ENCODE assay signal across 8 cellular contexts in genomic region chr22:27800250-27801131, GRCh38. TPM values are rescaled to one million over a fixed set of nuclear protein-coding genes. Genes with fewer than 3 reads are reported as not detected.
DNase-seq lines count a peak whose midpoint lies in the region; ATAC-seq and TF ChIP-seq lines count a peak whose summit lies in the region.

No MANE protein-coding gene starts in this region.

- no peak overlapping the region for H2BK15ac ChIP-seq in H9 (ENCODE audit: low read depth, low read length)

- no peak overlapping the region for H3K27ac ChIP-seq in H9 (ENCODE audit: insufficient read length, low read depth, low read length)
- H3K27ac ChIP-seq in hepatocyte = no peak overlapping the region
- H3K27ac ChIP-seq in skin epidermis = peak overlapping the region in 20 of 21 experiments; percentile 60 to 93 (median 84)

- H2BK5ac ChIP-seq in H9 (ENCODE audit: insufficient read length, low read length) = no peak overlapping the region

- no peak overlapping the region for H3K18ac ChIP-seq in H9 (ENCODE audit: insufficient read length, low read depth, low read length)

- H2AK5ac ChIP-seq in H9 (ENCODE audit: insufficient read length, low read length) = no peak overlapping the region

- peaks cover 88% of the 10 kb centered on the region for H3K27me3 Mint-ChIP-seq in H9 (ENCODE audit: low read depth)
- peaks cover 32% of the 10 kb centered on the region for H3K27me3 Mint-ChIP-seq in activated naive CD8-positive, alpha-beta T cell treated with anti-CD3 and anti-CD28 coated beads for 36 hours

- no peaks in the 10 kb centered on the region for H3K9me2 ChIP-seq in hepatocyte (replicated peaks; ENCODE audit: insufficient read depth)

- H3K4me1 Mint-ChIP-seq in H9 = peaks cover 42 to 51% of the 10 kb centered on the region in 2 experiments
- H3K4me1 Mint-ChIP-seq in activated naive CD8-positive, alpha-beta T cell treated with anti-CD3 and anti-CD28 coated beads for 36 hours = peaks cover 10% of the 10 kb centered on the region

- H3K9me3 ChIP-seq in H9 (ENCODE audit: control insufficient read depth, low read depth, low read length) (no peaks in the 10 kb centered on the region), hepatocyte (ENCODE audit: low read depth) (no peaks in the 10 kb centered on the region)

- DNase-seq in H9 (no peak), hepatocyte (ENCODE audit: low spot score) (no peak), NCI-H2107 (lab: John Stamatoyannopoulos, UW) (no peak), mucosa of gallbladder (ENCODE audit: low spot score) (no peak)
- DNase-seq in activated naive CD8-positive, alpha-beta T cell treated with anti-CD3 and anti-CD28 coated beads for 36 hours = no peak

- H3K56ac ChIP-seq in H9 (ENCODE audit: insufficient read length, low read depth, low read length) = no peak overlapping the region

- no peak overlapping the region for H4K8ac ChIP-seq in H9 (replicated peaks; ENCODE audit: insufficient read length, low read depth, low read length)

- no peak overlapping the region; a peak in 1 of 7 replicates for H3K27ac Mint-ChIP-seq in H9
- H3K27ac Mint-ChIP-seq in activated naive CD8-positive, alpha-beta T cell treated with anti-CD3 and anti-CD28 coated beads for 36 hours = no peak overlapping the region

- H4K20me1 ChIP-seq in H9 (ENCODE audit: control insufficient read depth, insufficient read depth, insufficient read length) (no peaks in the 10 kb centered on the region), hepatocyte (ENCODE audit: insufficient read depth, poor library complexity, severe bottlenecking) (no peaks in the 10 kb centered on the region)

- H3K27me3 ChIP-seq in H9 (ENCODE audit: insufficient read depth, low read length) (peaks cover 61% of the 10 kb centered on the region; the same call in 1 of the 2 replicates), hepatocyte (peaks cover 81% of the 10 kb centered on the region)

- H3K4ac ChIP-seq in H9 (ENCODE audit: low read depth, low read length) = no peak overlapping the region

- H3K4me1 ChIP-seq in H9 (ENCODE audit: insufficient read depth, low read length) (no peaks in the 10 kb centered on the region), hepatocyte (ENCODE audit: insufficient read depth) (peaks cover 38% of the 10 kb centered on the region)

- H3K9me3 Mint-ChIP-seq in H9 = no peaks in the 10 kb centered on the region; a peak in 2 of 5 replicates
- no peaks in the 10 kb centered on the region for H3K9me3 Mint-ChIP-seq in activated naive CD8-positive, alpha-beta T cell treated with anti-CD3 and anti-CD28 coated beads for 36 hours

- WGBS in H9 (ENCODE audit: extremely low coverage, insufficient read length, low lambda C conversion rate) = no CpG with 5 or more reads among the region's 73 CpGs
- WGBS in hepatocyte (ENCODE audit: low lambda C conversion rate, missing lambda C conversion rate) = 3% methylated on average over 54 of the region's 73 CpGs

- H3K79me2 ChIP-seq in H9 (ENCODE audit: insufficient read depth, low read length) (no peaks in the 10 kb centered on the region), hepatocyte (no peaks in the 10 kb centered on the region)

- ATAC-seq in activated CD4-positive, CD25-positive, alpha-beta regulatory T cell treated with anti-CD3 and anti-CD28 coated beads, Interleukin-2, amount 50 U/mL, for 24 hours = no peak
- ATAC-seq in GM21786 (IDR thresholded peaks at IDR 0.05; ENCODE audit: unreplicated experiment) = no peak

- no peak overlapping the region for H3K9ac ChIP-seq in H9 (ENCODE audit: extremely low read depth, insufficient read length, low read length)

- H3K4me3 ChIP-seq in hepatocyte (peak overlapping the region; percentile 92), skin epidermis (peak overlapping the region; percentile 62 to 83 (median 77))

- peak overlapping the region; percentile 51 to 86 for H3K4me3 Mint-ChIP-seq in H9
- H3K4me3 Mint-ChIP-seq in activated naive CD8-positive, alpha-beta T cell treated with anti-CD3 and anti-CD28 coated beads for 36 hours = peak overlapping the region; percentile 10

- no peaks in the 10 kb centered on the region for H3K79me1 ChIP-seq in H9 (ENCODE audit: insufficient read depth, low read depth, low read length, poor library complexity, severe bottlenecking)

- no peak overlapping the region for H2BK120ac ChIP-seq in H9 (ENCODE audit: low read depth, low read length, poor library complexity, severe bottlenecking)

- H3K4me2 ChIP-seq in H9 (ENCODE audit: insufficient read depth, insufficient read length, low read length) (peak overlapping the region; percentile 56), hepatocyte (peak overlapping the region; percentile 97)

- peaks cover 0 to 2% (median 0%) of the 10 kb centered on the region in 3 experiments; a peak in 2 of 7 replicates for H3K36me3 Mint-ChIP-seq in H9 (ENCODE audit: insufficient read depth in 1 of 3, low read depth in 3 of 3)
- H3K36me3 Mint-ChIP-seq in activated naive CD8-positive, alpha-beta T cell treated with anti-CD3 and anti-CD28 coated beads for 36 hours = no peaks in the 10 kb centered on the region

- peaks cover 24% of the 10 kb centered on the region for H3K23me2 ChIP-seq in H9 (ENCODE audit: insufficient read length, low read depth, low read length, poor library complexity, severe bottlenecking)

- no peak overlapping the region for H2BK20ac ChIP-seq in H9 (ENCODE audit: low read depth, low read length, poor library complexity, severe bottlenecking)

- H4K91ac ChIP-seq in H9 (ENCODE audit: insufficient read length, low read depth, low read length) = no peak overlapping the region

- H3K14ac ChIP-seq in H9 (ENCODE audit: insufficient read depth, low read length) = no peak overlapping the region; the same call in 1 of the 2 replicates

- H2AFZ ChIP-seq in H9 (ENCODE audit: low read length) (no peak overlapping the region), hepatocyte (peak overlapping the region; percentile 73)

- H3T11ph ChIP-seq in H9 (ENCODE audit: low read length) = no peak overlapping the region

- no peak overlapping the region for H2BK12ac ChIP-seq in H9 (ENCODE audit: insufficient read length, low read depth, low read length)

- no peaks in the 10 kb centered on the region for H3K36me3 ChIP-seq in hepatocyte (replicated peaks; ENCODE audit: insufficient read depth, low read depth)

- TF ChIP-seq CTCF in H9 (conservative IDR thresholded peaks at IDR 0.05) (no peak), hepatocyte (IDR thresholded peaks at IDR 0.05; ENCODE audit: poor library complexity) (no peak)

- H3K23ac ChIP-seq in H9 (ENCODE audit: insufficient read length, low read depth, low read length) = no peak overlapping the region

- H4K5ac ChIP-seq in H9 (ENCODE audit: insufficient read length, low read depth, low read length) = no peak overlapping the region

RNA-seq across cellular contexts. Expression of gene MN1, which starts 1.1 kb away (rescaled TPM):
- total RNA-seq in H9 (2021) (2.7 and 2.8 TPM in 2 replicates), hepatocyte (3.2 and 4.4 TPM in 2 replicates), mucosa of gallbladder (17.7 TPM)
- under 1 TPM; 0.06 TPM for total RNA-seq in activated naive CD8-positive, alpha-beta T cell treated with anti-CD3 and anti-CD28 coated beads for 36 hours
- 2.3 and 2.6 TPM in 2 replicates for polyA plus RNA-seq in hepatocyte

Comparison
In these comparisons a context has a peak if more than half of its experiments do, and no peak if none do; other contexts are left out.
1. H3K27ac ChIP-seq: peak in skin epidermis (20 of 21); none in H9 (single experiment) and hepatocyte (single experiment).